ENCODE assay signal across 8 cellular contexts in genomic region chr1:1058921-1059493, GRCh38. TPM values are rescaled to one million over a fixed set of nuclear protein-coding genes. Genes with fewer than 3 reads are reported as not detected.
DNase-seq lines count a peak whose midpoint lies in the region; ATAC-seq, FAIRE-seq and TF ChIP-seq lines count a peak whose summit lies in the region.

No MANE protein-coding gene starts in this region.

- peak overlapping the region; percentile 42 to 98 for H3K4me2 ChIP-seq in H1 (ENCODE audit: insufficient read depth in 1 of 2, low read depth in 2 of 2, low read length in 2 of 2)

- no peak overlapping the region for H3K18ac ChIP-seq in H1 (ENCODE audit: extremely low read depth, low read length)

- H3K27me3 Mint-ChIP-seq in CD14-positive monocyte (ENCODE audit: low read depth in 3 of 3) (peaks cover 59 to 73% (median 65%) of the 10 kb centered on the region in 3 donors), nephron (ENCODE audit: low read depth) (peaks cover 71% of the 10 kb centered on the region)

- CTCF ChIA-PET in H1 (lab: Charles Lee; ENCODE audit: partially characterized antibody), result interaction anchor here (0.7 to 10.2 kb wide), 14 partner anchors 12 to 232 kb away, joined by 3 to 70 read pairs (median 5); partner anchors contain the start of gene ISG15

- H3K23me2 ChIP-seq in H1 (ENCODE audit: low read depth, low read length), result peaks cover 7% of the 10 kb centered on the region; the same call in 1 of the 2 replicates

- peak overlapping the region in 2 of 7 donors; percentile 60 to 66 for H3K27ac Mint-ChIP-seq in CD14-positive monocyte
- no peak overlapping the region for H3K27ac Mint-ChIP-seq in nephron

- FAIRE-seq in H1 (lab: Jason Lieb, UNC), result no peak

- no peak overlapping the region for H3K56ac ChIP-seq in H1 (replicated peaks; ENCODE audit: insufficient read length, low read depth, low read length)

- H3K36me3 Mint-ChIP-seq in CD14-positive monocyte (peaks cover 0 to 4% of the 10 kb centered on the region in 2 donors), nephron (ENCODE audit: low read depth) (peaks cover 9% of the 10 kb centered on the region)

- H4K5ac ChIP-seq in H1 (ENCODE audit: insufficient read length, low read depth, low read length), result no peak overlapping the region

- no peak for DNase-seq in CD14-positive monocyte (ENCODE audit: low spot score)
- peak; percentile 68 to 71 for DNase-seq in SJCRH30
- DNase-seq in H1 (ENCODE audit: low read depth in 1 of 2, low spot score in 2 of 2), result peak in 1 of 2 experiments; percentile 76
- DNase-seq in SKM-1 (lab: John Stamatoyannopoulos, UW; ENCODE audit: unreplicated experiment), result no peak
- no peak for DNase-seq in middle frontal gyrus (ENCODE audit: extremely low spot score, low spot score)

- H3K27ac ChIP-seq in SJCRH30, result no peak overlapping the region
- no peak overlapping the region for H3K27ac ChIP-seq in H1 (ENCODE audit: low read depth, low read length)

- no peaks in the 10 kb centered on the region for H3K79me1 ChIP-seq in H1 (ENCODE audit: low read depth, low read length)

- peaks cover 51% of the 10 kb centered on the region for H3K27me3 ChIP-seq in SJCRH30
- peaks cover 9 to 45% (median 33%) of the 10 kb centered on the region in 4 experiments for H3K27me3 ChIP-seq in H1 (replicated peaks in 1 of 4; ENCODE audit: control insufficient read depth in 3 of 4, extremely low read depth in 1 of 4, insufficient read depth in 3 of 4, low read length in 3 of 4)

- no peak for TF ChIP-seq EP300 in H1 (IDR thresholded peaks at IDR 0.05; ENCODE audit: borderline replicate concordance in 1 of 2, low read depth in 2 of 2, low read length in 2 of 2)

- no peak overlapping the region for H3K9ac ChIP-seq in H1 (replicated peaks in 1 of 4; ENCODE audit: extremely low read depth in 1 of 4, low read depth in 3 of 4, low read length in 3 of 4)

- peaks cover 16% of the 10 kb centered on the region for H3K4me1 Mint-ChIP-seq in CD14-positive monocyte
- H3K4me1 Mint-ChIP-seq in nephron, result no peaks in the 10 kb centered on the region

- H3K23ac ChIP-seq in H1 (ENCODE audit: insufficient read length), result no peak overlapping the region

- no peak overlapping the region for H2BK20ac ChIP-seq in H1 (ENCODE audit: low read length)

- H3K9me3 ChIP-seq in SJCRH30 (replicated peaks) (no peaks in the 10 kb centered on the region), H1 (ENCODE audit: insufficient read depth in 2 of 2, low read depth in 1 of 2, low read length in 1 of 2) (no peaks in the 10 kb centered on the region)

- ATAC-seq in GM19023 (IDR thresholded peaks at IDR 0.05; ENCODE audit: unreplicated experiment) (peak; percentile 29), HG03108 (IDR thresholded peaks at IDR 0.05; ENCODE audit: unreplicated experiment) (peak; percentile 29)

- H3K36me3 ChIP-seq in SJCRH30 (no peaks in the 10 kb centered on the region), H1 (ENCODE audit: control insufficient read depth in 2 of 4, insufficient read depth in 4 of 4, low read length in 3 of 4) (peaks cover 0 to 15% (median 4%) of the 10 kb centered on the region in 4 experiments; a peak in 5 of 8 replicates)

- H4K20me1 ChIP-seq in H1 (replicated peaks in 1 of 2; ENCODE audit: control insufficient read depth in 1 of 2, insufficient read depth in 2 of 2, low read length in 2 of 2), result peaks cover 0 to 21% of the 10 kb centered on the region in 2 experiments

- 3% methylated on average over 20 of the region's 48 CpGs; no CpG with 5 or more reads in 1 of the 2 experiments for WGBS in H1 (ENCODE audit: extremely low coverage in 1 of 2, insufficient coverage in 1 of 2, insufficient read length in 1 of 2, insufficient replicate concordance in 2 of 2, low coverage in 1 of 2, low lambda C conversion rate in 2 of 2, missing lambda C conversion rate in 1 of 2), 2 experiments

- no peak overlapping the region for H2BK5ac ChIP-seq in H1 (ENCODE audit: low read depth, low read length)

- TF ChIP-seq POLR2A in H1 (IDR thresholded peaks at IDR 0.05; ENCODE audit: control extremely low read depth in 1 of 2, low read depth in 2 of 2, low read length in 2 of 2), result no peak

- peaks cover 0 to 10% (median 5%) of the 10 kb centered on the region in 7 donors for H3K9me3 Mint-ChIP-seq in CD14-positive monocyte
- no peaks in the 10 kb centered on the region for H3K9me3 Mint-ChIP-seq in nephron

- H2AK5ac ChIP-seq in H1 (ENCODE audit: low read depth, low read length), result no peak overlapping the region

- H2AFZ ChIP-seq in H1 (ENCODE audit: low read length), result no peak overlapping the region; the same call in 1 of the 2 replicates

- peak overlapping the region; percentile 65; the same call in 1 of the 2 replicates for H4K8ac ChIP-seq in H1 (ENCODE audit: extremely low read depth, insufficient read depth, low read length)

- H3K14ac ChIP-seq in H1 (ENCODE audit: insufficient read length), result no peak overlapping the region

- H2BK120ac ChIP-seq in H1 (replicated peaks; ENCODE audit: low read depth, low read length), result no peak overlapping the region

- peak overlapping the region; percentile 83 to 90 for H3K4me3 Mint-ChIP-seq in CD14-positive monocyte
- H3K4me3 Mint-ChIP-seq in nephron, result peak overlapping the region; percentile 61 to 82 (median 79)

- TF ChIP-seq CTCF in CD14-positive monocyte (IDR thresholded peaks at IDR 0.05), result peak; percentile 51
- no peak; a peak in 1 of 4 replicates for TF ChIP-seq CTCF in H1 (IDR thresholded peaks at IDR 0.05; ENCODE audit: control extremely low read depth in 1 of 3, insufficient read depth in 1 of 3, low read depth in 1 of 3, low read length in 3 of 3)
- TF ChIP-seq CTCF in nephron (IDR thresholded peaks at IDR 0.05; ENCODE audit: unreplicated experiment in 3 of 3), result peak; percentile 22 to 60 (median 41)

- H2BK15ac ChIP-seq in H1 (ENCODE audit: low read length), result no peak overlapping the region

- peak overlapping the region; percentile 61 for H3K4me3 ChIP-seq in SJCRH30
- peak overlapping the region; percentile 43 to 76 (median 48) for H3K4me3 ChIP-seq in H1 (ENCODE audit: extremely low read depth in 1 of 4, insufficient read depth in 2 of 4, low read depth in 3 of 4, low read length in 4 of 4)

- H2BK12ac ChIP-seq in H1 (ENCODE audit: low read depth, low read length), result no peak overlapping the region

- intact Hi-C loops in CD14-positive monocyte (cut with micrococcal nuclease), result loop anchor here in 1 of 2 donors (5.0 kb wide), 1 partner anchor 37 kb away; the partner anchor contains the start of gene AGRN

- TF ChIP-seq RAD21 in H1 (IDR thresholded peaks at IDR 0.05 in 1 of 2, conservative IDR thresholded peaks at IDR 0.05 in 1 of 2; ENCODE audit: low read depth in 2 of 2, low read length in 2 of 2), result no peak

- peaks cover 11% of the 10 kb centered on the region; the same call in 1 of the 2 replicates for H3K4me1 ChIP-seq in SJCRH30
- H3K4me1 ChIP-seq in H1 (replicated peaks in 1 of 4; ENCODE audit: control insufficient read depth in 3 of 4, insufficient read depth in 4 of 4, low read length in 3 of 4), result peaks cover 0 to 14% (median 9%) of the 10 kb centered on the region in 4 experiments; a peak in 5 of 7 replicates

- no peak overlapping the region for H4K91ac ChIP-seq in H1 (replicated peaks; ENCODE audit: insufficient read length, low read length)

- H3K79me2 ChIP-seq in H1 (ENCODE audit: control insufficient read depth in 1 of 2, insufficient read depth in 2 of 2, low read length in 2 of 2), result no peaks in the 10 kb centered on the region

- POLR2A ChIA-PET in H1 (lab: Charles Lee; ENCODE audit: partially characterized antibody), result interaction anchor here (0.6 to 6.9 kb wide), 14 partner anchors 8 to 253 kb away, joined by 3 to 70 read pairs (median 4); no protein-coding TSS in a partner anchor

- no peak overlapping the region for H3K4ac ChIP-seq in H1 (replicated peaks; ENCODE audit: insufficient read length, low read depth, low read length)

RNA-seq across cellular contexts. Expression of gene RNF223, which starts 15.1 kb away (rescaled TPM):
- polyA plus RNA-seq in CD14-positive monocyte, result not detected
- not detected in 2 replicates for total RNA-seq in SJCRH30 (2014; rRNA removed; shearing (Covaris generic))
- total RNA-seq in H1 (2021; fragmentation: NEBNext Ultra II Directional; extraction: Animal tissue kit (Norgen Biotek cat#: 25700)), result not detected in 2 replicates
- polyA plus RNA-seq in H1 (2011; rRNA removed), result not detected in 2 replicates
- polyA plus RNA-seq in H1 (2011; cell fraction: cytosol; rRNA removed), result not detected
- polyA plus RNA-seq in H1 (2011; cell fraction: nucleus; rRNA removed), result not detected
- not detected in 4 replicates for polyA plus RNA-seq in H1 (2012, experiment 1 of 2)
- polyA plus RNA-seq in H1 (2012, experiment 2 of 2), result not detected
- 0.02 TPM for polyA plus RNA-seq in H1 (2013, experiment 1 of 2)
- polyA plus RNA-seq in H1 (2013, experiment 2 of 2), result not detected
- polyA minus RNA-seq in H1 (2011; rRNA and poly(A)+ RNA removed), result not detected in 2 replicates
- not detected for polyA minus RNA-seq in H1 (2011; cell fraction: cytosol; rRNA and poly(A)+ RNA removed)
- 0.40 TPM for polyA minus RNA-seq in H1 (2011; cell fraction: nucleus; rRNA and poly(A)+ RNA removed)

RNA-seq across cellular contexts. Expression of gene AGRN, which starts 39.1 kb away (rescaled TPM):
- under 1 TPM; 0.06 to 0.43 TPM for polyA plus RNA-seq in CD14-positive monocyte
- 10.4 and 13.7 TPM in 2 replicates for total RNA-seq in SJCRH30 (2014; rRNA removed; shearing (Covaris generic))
- 155 and 162 TPM in 2 replicates for total RNA-seq in H1 (2021; fragmentation: NEBNext Ultra II Directional; extraction: Animal tissue kit (Norgen Biotek cat#: 25700))
- 52.3 and 104 TPM in 2 replicates for polyA plus RNA-seq in H1 (2011; rRNA removed)
- polyA plus RNA-seq in H1 (2011; cell fraction: cytosol; rRNA removed), result 82.7 TPM
- 556 TPM for polyA plus RNA-seq in H1 (2011; cell fraction: nucleus; rRNA removed)
- 93.3 to 153 TPM (median 143 TPM) in 4 replicates for polyA plus RNA-seq in H1 (2012, experiment 1 of 2)
- polyA plus RNA-seq in H1 (2012, experiment 2 of 2), result 95.8 TPM
- 113 TPM for polyA plus RNA-seq in H1 (2013, experiment 1 of 2)
- 84.3 TPM for polyA plus RNA-seq in H1 (2013, experiment 2 of 2)
- 35.4 and 47.0 TPM in 2 replicates for polyA minus RNA-seq in H1 (2011; rRNA and poly(A)+ RNA removed)
- polyA minus RNA-seq in H1 (2011; cell fraction: cytosol; rRNA and poly(A)+ RNA removed), result 94.9 TPM
- 130 TPM for polyA minus RNA-seq in H1 (2011; cell fraction: nucleus; rRNA and poly(A)+ RNA removed)

RNA-seq across cellular contexts. Expression of gene ISG15, which starts 45.7 kb away (rescaled TPM):
- polyA plus RNA-seq in CD14-positive monocyte, result 100 to 1,000 TPM; 128 to 241 TPM
- 5.1 and 12.6 TPM in 2 replicates for total RNA-seq in SJCRH30 (2014; rRNA removed; shearing (Covaris generic))
- total RNA-seq in H1 (2021; fragmentation: NEBNext Ultra II Directional; extraction: Animal tissue kit (Norgen Biotek cat#: 25700)), result 27.7 and 29.3 TPM in 2 replicates
- polyA plus RNA-seq in H1 (2011; rRNA removed), result 121 and 123 TPM in 2 replicates
- 83.6 TPM for polyA plus RNA-seq in H1 (2011; cell fraction: cytosol; rRNA removed)
- polyA plus RNA-seq in H1 (2011; cell fraction: nucleus; rRNA removed), result 56.0 TPM
- polyA plus RNA-seq in H1 (2012, experiment 1 of 2), result 15.3 to 54.0 TPM (median 48.7 TPM) in 4 replicates
- polyA plus RNA-seq in H1 (2012, experiment 2 of 2), result 32.5 TPM
- polyA plus RNA-seq in H1 (2013, experiment 1 of 2), result 35.2 TPM
- polyA plus RNA-seq in H1 (2013, experiment 2 of 2), result 36.8 TPM
- polyA minus RNA-seq in H1 (2011; rRNA and poly(A)+ RNA removed), result 6.5 and 11.0 TPM in 2 replicates
- polyA minus RNA-seq in H1 (2011; cell fraction: cytosol; rRNA and poly(A)+ RNA removed), result 18.9 TPM
- 13.1 TPM for polyA minus RNA-seq in H1 (2011; cell fraction: nucleus; rRNA and poly(A)+ RNA removed)

RNA-seq across cellular contexts. Expression of gene C1orf159, which starts 56.9 kb away (rescaled TPM):
- 1 to 10 TPM; 3.0 to 3.3 TPM for polyA plus RNA-seq in CD14-positive monocyte
- 19.9 and 20.8 TPM in 2 replicates for total RNA-seq in SJCRH30 (2014; rRNA removed; shearing (Covaris generic))
- 10.9 and 12.4 TPM in 2 replicates for total RNA-seq in H1 (2021; fragmentation: NEBNext Ultra II Directional; extraction: Animal tissue kit (Norgen Biotek cat#: 25700))
- 10.0 and 15.7 TPM in 2 replicates for polyA plus RNA-seq in H1 (2011; rRNA removed)
- 11.1 TPM for polyA plus RNA-seq in H1 (2011; cell fraction: cytosol; rRNA removed)
- polyA plus RNA-seq in H1 (2011; cell fraction: nucleus; rRNA removed), result 45.2 TPM
- polyA plus RNA-seq in H1 (2012, experiment 1 of 2), result 6.7 to 11.8 TPM (median 10.8 TPM) in 4 replicates
- polyA plus RNA-seq in H1 (2012, experiment 2 of 2), result 9.1 TPM
- polyA plus RNA-seq in H1 (2013, experiment 1 of 2), result 8.9 TPM
- polyA plus RNA-seq in H1 (2013, experiment 2 of 2), result 8.4 TPM
- 2.8 and 4.3 TPM in 2 replicates for polyA minus RNA-seq in H1 (2011; rRNA and poly(A)+ RNA removed)
- polyA minus RNA-seq in H1 (2011; cell fraction: cytosol; rRNA and poly(A)+ RNA removed), result 5.1 TPM
- polyA minus RNA-seq in H1 (2011; cell fraction: nucleus; rRNA and poly(A)+ RNA removed), result 14.2 TPM

RNA-seq across cellular contexts. Expression of gene HES4, which starts 59.1 kb away (rescaled TPM):
- polyA plus RNA-seq in CD14-positive monocyte (1 to 10 TPM; 1.4 to 2.0 TPM), H1 (2011; rRNA removed) (3.5 and 12.8 TPM in 2 replicates)
- 15.3 and 15.9 TPM in 2 replicates for total RNA-seq in SJCRH30 (2014; rRNA removed; shearing (Covaris generic))
- 1.2 and 2.8 TPM in 2 replicates for total RNA-seq in H1 (2021; fragmentation: NEBNext Ultra II Directional; extraction: Animal tissue kit (Norgen Biotek cat#: 25700))
- 8.3 TPM for polyA plus RNA-seq in H1 (2011; cell fraction: cytosol; rRNA removed)
- 14.5 TPM for polyA plus RNA-seq in H1 (2011; cell fraction: nucleus; rRNA removed)
- 1.1 to 1.7 TPM (median 1.3 TPM) in 3 of 4 replicates, not detected in the other for polyA plus RNA-seq in H1 (2012, experiment 1 of 2)
- 0.43 TPM for polyA plus RNA-seq in H1 (2012, experiment 2 of 2)
- 3.8 TPM for polyA plus RNA-seq in H1 (2013, experiment 1 of 2)
- polyA plus RNA-seq in H1 (2013, experiment 2 of 2), result 3.2 TPM
- polyA minus RNA-seq in H1 (2011; rRNA and poly(A)+ RNA removed), result not detected in 2 replicates
- 4.5 TPM for polyA minus RNA-seq in H1 (2011; cell fraction: cytosol; rRNA and poly(A)+ RNA removed)
- 3.4 TPM for polyA minus RNA-seq in H1 (2011; cell fraction: nucleus; rRNA and poly(A)+ RNA removed)

Comparison
In these comparisons a context has a peak if more than half of its experiments do, and no peak if none do; other contexts are left out.
1. DNase-seq: peak in SJCRH30 (2 of 2); none in CD14-positive monocyte (single experiment), SKM-1 (single experiment) and middle frontal gyrus (single experiment).
2. CTCF ChIP-seq: peak in CD14-positive monocyte (single experiment) and nephron (3 of 3); none in H1 (0 of 3).
3. RNA of gene AGRN, which starts 39.1 kb away (total RNA-seq): 155 to 162 TPM in H1; 10.4 to 13.7 TPM in SJCRH30; every median in the first group is over 10 times any median in the second.